In genomic region chr11:132456735-132457328, GRCh38 we compare ENCODE assay signal across 34 cellular contexts.
DNase-seq lines count a peak whose midpoint lies in the region; ATAC-seq and TF ChIP-seq lines count a peak whose summit lies in the region.
"Had no signal": no experiment of that assay in that cellular context is flagged by ENCODE, and none has a peak within 500 bp of the region (broad histone marks: within the 10 kb centered on the region; RNA-seq: fewer than 3 reads in every experiment).

No MANE protein-coding gene starts in this region.

- H3K9me3 Mint-ChIP-seq in GM23338 = peaks cover under 1% of the 10 kb centered on the region; the same call in 2 of the 3 replicates
- no peaks in the 10 kb centered on the region for H3K9me3 Mint-ChIP-seq in endodermal cell

- TF ChIP-seq CTCF in AG10803 (conservative IDR thresholded peaks at IDR 0.05; ENCODE audit: low read length) (no peak), GM23338 (conservative IDR thresholded peaks at IDR 0.05; ENCODE audit: low read depth in 2 of 2) (no peak), endodermal cell (conservative IDR thresholded peaks at IDR 0.05) (no peak), neural cell (IDR thresholded peaks at IDR 0.05; ENCODE audit: poor library complexity, severe bottlenecking) (no peak)

- H3K27ac ChIP-seq in GM23338 (ENCODE audit: low read depth) (no peak overlapping the region), endodermal cell (ENCODE audit: low read depth, low read length) (no peak overlapping the region), neural cell (ENCODE audit: low read length) (peak overlapping the region; percentile 55)
- H3K27ac ChIP-seq: colonic mucosa, KMS-11, pancreas, SK-N-MC, thoracic aorta had no signal

- H3K4me2 ChIP-seq in GM23338 = no peak overlapping the region
- no peak overlapping the region for H3K4me2 ChIP-seq in neural cell (ENCODE audit: low read length)
- H3K4me2 ChIP-seq: KMS-11 had no signal

- H3K27me3 Mint-ChIP-seq in GM23338 (ENCODE audit: insufficient read depth, low read depth, poor library complexity) = peaks cover 4% of the 10 kb centered on the region
- no peaks in the 10 kb centered on the region for H3K27me3 Mint-ChIP-seq in endodermal cell (ENCODE audit: insufficient read depth)
- H3K27me3 Mint-ChIP-seq: B cell; effector memory CD8-positive, alpha-beta T cell; stimulated activated naive CD8-positive, alpha-beta T cell treated with anti-CD3 and anti-CD28 coated beads, Interleukin-15, Interleukin-2, amounts not matched to agents 100 ng/mL and 50 ng/mL, for 24 hours had no signal

- TF ChIP-seq EP300 in neural cell (conservative IDR thresholded peaks at IDR 0.05; ENCODE audit: poor library complexity, severe bottlenecking) = peak; percentile 58

- no peaks in the 10 kb centered on the region for H3K36me3 ChIP-seq in GM23338 (ENCODE audit: insufficient read depth)
- H3K36me3 ChIP-seq in endodermal cell (ENCODE audit: control insufficient read depth, insufficient read depth, low read length) = no peaks in the 10 kb centered on the region
- H3K36me3 ChIP-seq in neural cell (ENCODE audit: insufficient read depth, low read length) = no peaks in the 10 kb centered on the region
- H3K36me3 ChIP-seq: colonic mucosa, pancreas, thoracic aorta had no signal

- no peak for TF ChIP-seq POLR2A in GM18505 (IDR thresholded peaks at IDR 0.05; ENCODE audit: borderline replicate concordance, extremely low read depth, insufficient read depth, insufficient read length)

- no peak overlapping the region for H3K4me3 Mint-ChIP-seq in GM23338
- no peak overlapping the region for H3K4me3 Mint-ChIP-seq in endodermal cell
- H3K4me3 Mint-ChIP-seq: activated naive CD8-positive, alpha-beta T cell treated with anti-CD3 and anti-CD28 coated beads, Interleukin-2, amount 50 U/mL, for 24 hours; activated T-cell treated with anti-CD3 and anti-CD28 coated beads, Interleukin-2, amount 50 U/mL, for 72 hours; B cell; CD8-positive, alpha-beta T cell; effector memory CD8-positive, alpha-beta T cell; natural killer cell; stimulated activated naive CD8-positive, alpha-beta T cell treated with anti-CD3 and anti-CD28 coated beads, Interleukin-15, Interleukin-2, amounts not matched to agents 100 ng/mL and 50 ng/mL, for 24 hours had no signal

- H3K9ac ChIP-seq in endodermal cell (ENCODE audit: extremely low read depth, low read length, poor library complexity, severe bottlenecking) (no peak overlapping the region), neural cell (ENCODE audit: low read length) (peak overlapping the region; percentile 18)
- H3K9ac ChIP-seq: KMS-11 had no signal

- H3K79me2 ChIP-seq in GM23338 (replicated peaks; ENCODE audit: insufficient read depth) = no peaks in the 10 kb centered on the region
- no peaks in the 10 kb centered on the region for H3K79me2 ChIP-seq in neural cell (replicated peaks; ENCODE audit: insufficient read depth, low read length)

- H2AFZ ChIP-seq in GM23338 (no peak overlapping the region), neural cell (ENCODE audit: low read depth, low read length) (no peak overlapping the region)

- peaks cover 25% of the 10 kb centered on the region for H3K4me1 Mint-ChIP-seq in GM23338
- H3K4me1 Mint-ChIP-seq in endodermal cell = peaks cover 26% of the 10 kb centered on the region
- H3K4me1 Mint-ChIP-seq: activated naive CD8-positive, alpha-beta T cell treated with anti-CD3 and anti-CD28 coated beads, Interleukin-2, amount 50 U/mL, for 24 hours; B cell; natural killer cell had no signal

- H3K36me3 Mint-ChIP-seq in GM23338 (ENCODE audit: low read depth) = no peaks in the 10 kb centered on the region
- no peaks in the 10 kb centered on the region for H3K36me3 Mint-ChIP-seq in endodermal cell (ENCODE audit: low read depth)
- H3K36me3 Mint-ChIP-seq: CD8-positive, alpha-beta T cell; natural killer cell had no signal

- H3K9me2 ChIP-seq in GM23338 (ENCODE audit: insufficient read depth) = no peaks in the 10 kb centered on the region
- H3K9me2 ChIP-seq in neural cell (ENCODE audit: insufficient read depth, low read length) = no peaks in the 10 kb centered on the region

- H3K27me3 ChIP-seq in GM23338 (ENCODE audit: insufficient read depth) (no peaks in the 10 kb centered on the region), endodermal cell (ENCODE audit: control insufficient read depth, insufficient read depth, low read length, poor library complexity, severe bottlenecking) (no peaks in the 10 kb centered on the region), neural cell (ENCODE audit: insufficient read depth, low read depth, low read length) (no peaks in the 10 kb centered on the region)
- H3K27me3 ChIP-seq: colonic mucosa, pancreas had no signal

- DNase-seq in AG10803 (ENCODE audit: low read depth) = peak; percentile 9
- DNase-seq in GM23338 (ENCODE audit: low spot score) = peak; percentile 15
- peak; percentile 75 for DNase-seq in endodermal cell
- no peak for DNase-seq in activated CD4-positive, alpha-beta T cell treated with anti-CD3 and anti-CD28 coated beads for 1 hour
- DNase-seq in mesenteric fat pad (ENCODE audit: low spot score) = no peak
- DNase-seq: activated CD4-positive, alpha-beta T cell treated with anti-CD3 and anti-CD28 coated beads, Interleukin-2, amount 50 U/mL, for 48 hours; activated naive CD4-positive, alpha-beta T cell; activated naive CD8-positive, alpha-beta T cell treated with anti-CD3 and anti-CD28 coated beads, Interleukin-2, amount 50 U/mL, for 24 hours; activated T-cell treated with anti-CD3 and anti-CD28 coated beads, Interleukin-2, amount 50 U/mL, for 72 hours; CD8-positive, alpha-beta T cell; colonic mucosa; DMS 273 treated with DMSO at 0.1 percent for 48 hours; effector memory CD8-positive, alpha-beta T cell; erythroblast; glutamatergic neuron; kidney glomerular epithelial cell; MM.1S; mucosa of descending colon; natural killer cell; NCI-H1436; NCI-H2107; NK-92 treated with Interleukin-12 subunit alpha and Interleukin-12 subunit beta, amount 100 ng/mL, for 24 hours; pancreas; PC-3; stimulated activated CD4-positive, alpha-beta T cell treated with anti-CD3 and anti-CD28 coated beads, Interleukin-2, amount 100 ng/mL, for 24 hours had no signal

- H4K20me1 ChIP-seq in GM23338 (replicated peaks; ENCODE audit: insufficient read depth) (no peaks in the 10 kb centered on the region), neural cell (ENCODE audit: insufficient read depth) (no peaks in the 10 kb centered on the region)

- H3K4me3 ChIP-seq in AG10803 (ENCODE audit: low read length) (no peak overlapping the region), GM23338 (no peak overlapping the region), endodermal cell (ENCODE audit: low read length) (no peak overlapping the region), neural cell (ENCODE audit: low read length) (peak overlapping the region; percentile 22)
- H3K4me3 ChIP-seq: colonic mucosa, lung, mucosa of descending colon, pancreas, SK-N-MC, thoracic aorta had no signal

- peaks cover 17% of the 10 kb centered on the region for H3K4me1 ChIP-seq in GM23338 (ENCODE audit: insufficient read depth)
- peaks cover 5% of the 10 kb centered on the region for H3K4me1 ChIP-seq in endodermal cell (ENCODE audit: control insufficient read depth, insufficient read depth, low read length)
- H3K4me1 ChIP-seq: colonic mucosa, pancreas had no signal

- no peak for TF ChIP-seq RAD21 in neural cell (conservative IDR thresholded peaks at IDR 0.05)

- peak; percentile 66 for ATAC-seq in GM23338
- ATAC-seq in GM18505 (IDR thresholded peaks at IDR 0.05; ENCODE audit: unreplicated experiment) = no peak
- ATAC-seq: activated CD4-positive, CD25-positive, alpha-beta regulatory T cell treated with anti-CD3 and anti-CD28 coated beads, Interleukin-2, amount 50 U/mL, for 24 hours; activated naive CD8-positive, alpha-beta T cell treated with anti-CD3 and anti-CD28 coated beads, Interleukin-2, amount 50 U/mL, for 24 hours; activated T-cell treated with anti-CD3 and anti-CD28 coated beads, Interleukin-2, amount 50 U/mL, for 72 hours; CD8-positive, alpha-beta T cell; effector memory CD8-positive, alpha-beta T cell; mucosa of descending colon; natural killer cell; pancreas; PC-3 had no signal

- no peaks in the 10 kb centered on the region for H3F3A ChIP-seq in GM23338 (replicated peaks; ENCODE audit: low read depth)
- H3F3A ChIP-seq in neural cell (ENCODE audit: insufficient read depth, low read length, poor library complexity, severe bottlenecking) = no peaks in the 10 kb centered on the region

- peak overlapping the region; percentile 76 for H3K27ac Mint-ChIP-seq in GM23338
- no peak overlapping the region for H3K27ac Mint-ChIP-seq in endodermal cell
- H3K27ac Mint-ChIP-seq: activated naive CD8-positive, alpha-beta T cell treated with anti-CD3 and anti-CD28 coated beads, Interleukin-2, amount 50 U/mL, for 24 hours; activated T-cell treated with anti-CD3 and anti-CD28 coated beads, Interleukin-2, amount 50 U/mL, for 72 hours; B cell; CD8-positive, alpha-beta T cell; effector memory CD8-positive, alpha-beta T cell; natural killer cell; stimulated activated naive CD8-positive, alpha-beta T cell treated with anti-CD3 and anti-CD28 coated beads, Interleukin-15, Interleukin-2, amounts not matched to agents 100 ng/mL and 50 ng/mL, for 24 hours had no signal

- H3K9me3 ChIP-seq in endodermal cell (ENCODE audit: control insufficient read depth, low read length) (no peaks in the 10 kb centered on the region), neural cell (ENCODE audit: low read length) (peaks cover 4% of the 10 kb centered on the region)
- H3K9me3 ChIP-seq: colonic mucosa, pancreas, thoracic aorta had no signal

- 46 to 64% methylated on average over 6 to 8 of the region's 8 CpGs for WGBS in endodermal cell (ENCODE audit: insufficient coverage in 1 of 2, insufficient read length in 1 of 2), 2 experiments

TF ChIP-seq in neural cell, 6 proteins besides CTCF, POLR2A, EP300 and RAD21:
- no peak for TF ChIP-seq MXI1 (conservative IDR thresholded peaks at IDR 0.05; ENCODE audit: poor library complexity, severe bottlenecking)
- no peak for TF ChIP-seq EZH2 (IDR thresholded peaks at IDR 0.05; ENCODE audit: borderline replicate concordance, insufficient read depth, low read length, poor library complexity, severe bottlenecking)
- peak; percentile 48 for TF ChIP-seq POLR2AphosphoS5 (IDR thresholded peaks at IDR 0.05)
- TF ChIP-seq SMC3 (conservative IDR thresholded peaks at IDR 0.05; ENCODE audit: poor library complexity) = no peak

Comparison
In these comparisons a context has a peak if more than half of its experiments do, and no peak if none do; other contexts are left out.
1. DNase-seq: peak in AG10803 (single experiment), GM23338 (single experiment) and endodermal cell (single experiment); none in activated CD4-positive, alpha-beta T cell treated with anti-CD3 and anti-CD28 coated beads for 1 hour (single experiment) and mesenteric fat pad (single experiment).